15 cellular contexts compared by ENCODE assay signal in genomic region chr11:69902337-69902736, GRCh38.
DNase-seq lines count a peak whose midpoint lies in the region; ATAC-seq and TF ChIP-seq lines count a peak whose summit lies in the region.
"Had no signal": no experiment of that assay in that cellular context is flagged by ENCODE, and none has a peak within 500 bp of the region (broad histone marks: within the 10 kb centered on the region; RNA-seq: fewer than 3 reads in every experiment).

No MANE protein-coding gene starts in this region.

- no peak overlapping the region for H3K4me3 Mint-ChIP-seq in chondrocyte (ENCODE audit: unreplicated experiment)
- no peak overlapping the region for H3K4me3 Mint-ChIP-seq in activated T-helper 2 cell treated with anti-CD3 and anti-CD28 coated beads, Interferon-gamma antibody, Interleukin-2, Interleukin-4, amounts not matched to agents 10 μg/mL and 5 μg/mL and 100 μg/mL, durations not matched to agents 14 hours and 24 hours and 36 hours (ENCODE audit: low read depth)
- H3K4me3 Mint-ChIP-seq in activated CD4-positive, alpha-beta memory T cell treated with anti-CD3 and anti-CD28 coated beads, Interleukin-2, amount 10 ng/mL, durations not matched to agents 7 days and 5 days: no peak overlapping the region
- H3K4me3 Mint-ChIP-seq: CD4-positive, alpha-beta memory T cell; GM23338 had no signal

- no peak overlapping the region for H4K8ac ChIP-seq in IMR-90 (ENCODE audit: low read depth in 2 of 2, low read length in 2 of 2)
- H4K8ac ChIP-seq in neuronal stem cell (ENCODE audit: low read depth, low read length): no peak overlapping the region

- H3K56ac ChIP-seq in IMR-90 (ENCODE audit: extremely low read depth, insufficient read depth, low read length): no peak overlapping the region

- no peak for TF ChIP-seq RAD21 in IMR-90 (IDR thresholded peaks at IDR 0.05; ENCODE audit: low read length)

- H3K9ac ChIP-seq in BLaER1 (no peak overlapping the region), IMR-90 (ENCODE audit: low read depth, low read length) (no peak overlapping the region), neuronal stem cell (ENCODE audit: low read depth, low read length, poor library complexity) (no peak overlapping the region)

- no peaks in the 10 kb centered on the region for H3K36me3 ChIP-seq in BLaER1
- H3K36me3 ChIP-seq in IMR-90 (ENCODE audit: control insufficient read depth, insufficient read depth, low read length): no peaks in the 10 kb centered on the region
- H3K36me3 ChIP-seq in neuronal stem cell (replicated peaks in 1 of 2; ENCODE audit: control insufficient read depth in 2 of 2, insufficient read depth in 2 of 2, low read length in 2 of 2): no peaks in the 10 kb centered on the region
- H3K36me3 ChIP-seq in prostate gland: no peaks in the 10 kb centered on the region

- H4K20me1 ChIP-seq in BLaER1 (peaks cover 28% of the 10 kb centered on the region), IMR-90 (ENCODE audit: insufficient read depth, low read length) (no peaks in the 10 kb centered on the region)

- H4K5ac ChIP-seq in IMR-90 (ENCODE audit: low read depth, low read length): no peak overlapping the region

- intact Hi-C loops in IMR-90 (cut with micrococcal nuclease) (no loop called here), prostate gland (cut with DNase I) (no loop called here)
- intact Hi-C loops in activated T-helper 2 cell treated with anti-CD3 and anti-CD28 coated beads, Interferon-gamma antibody, Interleukin-2, Interleukin-4, amounts not matched to agents 10 μg/mL and 5 μg/mL and 100 μg/mL, durations not matched to agents 14 hours and 24 hours and 36 hours (cut with micrococcal nuclease): no loop called here

- H3K23ac ChIP-seq in IMR-90 (ENCODE audit: low read depth, low read length): no peak overlapping the region
- no peak overlapping the region for H3K23ac ChIP-seq in neuronal stem cell (ENCODE audit: low read depth, low read length, poor library complexity)

- no peak overlapping the region for H2BK12ac ChIP-seq in neuronal stem cell (ENCODE audit: low read length)

- CTCF ChIA-PET in IMR-90 (lab: Yijun Ruan, JAX): no interaction called here
- CTCF ChIA-PET in activated CD4-positive, alpha-beta memory T cell treated with anti-CD3 and anti-CD28 coated beads, Interleukin-2, amount 10 ng/mL, durations not matched to agents 7 days and 5 days (lab: Charles Lee): no interaction called here

- H2AK5ac ChIP-seq in IMR-90 (ENCODE audit: low read depth, low read length) (peak overlapping the region; percentile 73; the same call in 1 of the 2 replicates), neuronal stem cell (ENCODE audit: low read depth, low read length) (no peak overlapping the region)

- H2BK5ac ChIP-seq in IMR-90 (ENCODE audit: low read depth, low read length, poor library complexity, severe bottlenecking) (no peak overlapping the region), neuronal stem cell (ENCODE audit: low read length) (no peak overlapping the region)

- no TSS peak for BruUV-seq in IMR-90 (replicated peaks; lab: Mats Ljungman, UMichigan)

- H2BK15ac ChIP-seq in IMR-90 (ENCODE audit: low read depth, low read length) (no peak overlapping the region; the same call in 2 of the 3 replicates), neuronal stem cell (ENCODE audit: low read length) (peak overlapping the region; percentile 14)

- TF ChIP-seq POLR2A in IMR-90 (IDR thresholded peaks at IDR 0.05; ENCODE audit: low read depth, low read length): no peak
- no peak for TF ChIP-seq POLR2A in prostate gland (IDR thresholded peaks at IDR 0.05)

- H3K27me3 Mint-ChIP-seq in chondrocyte (ENCODE audit: low read depth): peaks cover 31% of the 10 kb centered on the region
- no peaks in the 10 kb centered on the region for H3K27me3 Mint-ChIP-seq in activated T-helper 2 cell treated with anti-CD3 and anti-CD28 coated beads, Interferon-gamma antibody, Interleukin-2, Interleukin-4, amounts not matched to agents 10 μg/mL and 5 μg/mL and 100 μg/mL, durations not matched to agents 14 hours and 24 hours and 36 hours (ENCODE audit: low read depth)
- H3K27me3 Mint-ChIP-seq in activated CD4-positive, alpha-beta memory T cell treated with anti-CD3 and anti-CD28 coated beads, Interleukin-2, amount 10 ng/mL, durations not matched to agents 7 days and 5 days: no peaks in the 10 kb centered on the region

- H3K4me1 ChIP-seq in BLaER1 (peaks cover 53% of the 10 kb centered on the region), IMR-90 (ENCODE audit: control insufficient read depth, insufficient read depth, low read length) (peaks cover 7% of the 10 kb centered on the region; the same call in 1 of the 2 replicates), neuronal stem cell (ENCODE audit: control insufficient read depth in 2 of 2, insufficient read depth in 1 of 2, low read depth in 1 of 2, low read length in 2 of 2) (peaks cover 0 to 3% of the 10 kb centered on the region in 2 donors), prostate gland (replicated peaks) (no peaks in the 10 kb centered on the region)

- H3K27me3 ChIP-seq in BLaER1: 0 out of 2 replicates have a peak, but pooled peaks cover 5% of the 10 kb centered on the region
- H3K27me3 ChIP-seq in IMR-90 (ENCODE audit: control insufficient read depth, insufficient read depth, low read length): peaks cover 3% of the 10 kb centered on the region; the same call in 1 of the 2 replicates
- no peaks in the 10 kb centered on the region for H3K27me3 ChIP-seq in neuronal stem cell (ENCODE audit: control insufficient read depth in 3 of 3, insufficient read depth in 3 of 3, low read depth in 1 of 3, low read length in 3 of 3)
- no peaks in the 10 kb centered on the region for H3K27me3 ChIP-seq in prostate gland (replicated peaks; ENCODE audit: insufficient read depth)

- H3K9me3 ChIP-seq in BLaER1 (no peaks in the 10 kb centered on the region), IMR-90 (ENCODE audit: control insufficient read depth, insufficient read depth, low read length) (peaks cover 2% of the 10 kb centered on the region; the same call in 1 of the 2 replicates), neuronal stem cell (replicated peaks in 1 of 2; ENCODE audit: control insufficient read depth in 2 of 2, insufficient read depth in 1 of 2, low read depth in 1 of 2, low read length in 2 of 2) (peaks cover 0 to 3% of the 10 kb centered on the region in 2 donors), prostate gland (no peaks in the 10 kb centered on the region)

- H3K18ac ChIP-seq in IMR-90 (ENCODE audit: low read depth, low read length): no peak overlapping the region
- no peak overlapping the region for H3K18ac ChIP-seq in neuronal stem cell (ENCODE audit: low read length)

- H4K91ac ChIP-seq in IMR-90 (ENCODE audit: insufficient read depth, low read depth, low read length): no peak overlapping the region
- H4K91ac ChIP-seq in neuronal stem cell (ENCODE audit: low read depth, low read length, poor library complexity): no peak overlapping the region

- H2BK120ac ChIP-seq in IMR-90 (ENCODE audit: low read depth, low read length) (no peak overlapping the region), neuronal stem cell (ENCODE audit: low read depth, low read length) (no peak overlapping the region)

- H3K79me1 ChIP-seq in IMR-90 (ENCODE audit: low read depth in 1 of 2, low read length in 2 of 2) (no peaks in the 10 kb centered on the region), neuronal stem cell (ENCODE audit: low read depth, low read length) (no peaks in the 10 kb centered on the region)

- H3K4ac ChIP-seq in IMR-90 (ENCODE audit: low read depth, low read length) (no peak overlapping the region), neuronal stem cell (ENCODE audit: low read length) (no peak overlapping the region)

- peak overlapping the region; percentile 87; the same call in 1 of the 2 replicates for H3K4me2 ChIP-seq in BLaER1
- H3K4me2 ChIP-seq in IMR-90 (ENCODE audit: low read depth, low read length): no peak overlapping the region
- no peak overlapping the region for H3K4me2 ChIP-seq in neuronal stem cell (ENCODE audit: insufficient read depth, low read length, poor library complexity, severe bottlenecking)
- H3K4me2 ChIP-seq: GM23338 had no signal

- no peak overlapping the region for H2AFZ ChIP-seq in IMR-90 (replicated peaks; ENCODE audit: low read length, poor library complexity)
- no peak overlapping the region for H2AFZ ChIP-seq in neuronal stem cell (ENCODE audit: low read length)
- H2AFZ ChIP-seq: GM23338 had no signal

- no peak overlapping the region for H2BK20ac ChIP-seq in IMR-90 (ENCODE audit: low read depth, low read length)

- H3K27ac ChIP-seq in BLaER1: no peak overlapping the region
- no peak overlapping the region for H3K27ac ChIP-seq in IMR-90 (ENCODE audit: insufficient read depth, low read length)
- no peak overlapping the region for H3K27ac ChIP-seq in neuronal stem cell (replicated peaks; ENCODE audit: low read length)
- no peak overlapping the region for H3K27ac ChIP-seq in prostate gland
- H3K27ac ChIP-seq: C4-2B had no signal

- dilution Hi-C loops in IMR-90 (cut with HindIII; ENCODE audit: low sequenced_read_pairs, unreplicated experiment): loop anchor here (25.0 kb wide), 1 partner anchor 260 kb away; no protein-coding TSS in a partner anchor

- DNase-seq in IMR-90 (no peak), chondrocyte (ENCODE audit: low spot score) (peak; percentile 35), neuronal stem cell (ENCODE audit: low spot score) (no peak), prostate gland (ENCODE audit: low spot score) (no peak)
- DNase-seq in activated T-helper 2 cell treated with anti-CD3 and anti-CD28 coated beads, Interferon-gamma antibody, Interleukin-2, Interleukin-4, amounts not matched to agents 10 μg/mL and 5 μg/mL and 100 μg/mL, durations not matched to agents 14 hours and 24 hours and 36 hours (ENCODE audit: low spot score): no peak
- no peak for DNase-seq in activated CD4-positive, alpha-beta memory T cell treated with anti-CD3 and anti-CD28 coated beads, Interleukin-2, amount 10 ng/mL, durations not matched to agents 7 days and 5 days
- DNase-seq: ACHN; CD4-positive, alpha-beta memory T cell; DMS79; H7 had no signal

- no peak overlapping the region for H3K27ac Mint-ChIP-seq in chondrocyte (ENCODE audit: unreplicated experiment)
- no peak overlapping the region for H3K27ac Mint-ChIP-seq in activated T-helper 2 cell treated with anti-CD3 and anti-CD28 coated beads, Interferon-gamma antibody, Interleukin-2, Interleukin-4, amounts not matched to agents 10 μg/mL and 5 μg/mL and 100 μg/mL, durations not matched to agents 14 hours and 24 hours and 36 hours
- no peak overlapping the region for H3K27ac Mint-ChIP-seq in activated CD4-positive, alpha-beta memory T cell treated with anti-CD3 and anti-CD28 coated beads, Interleukin-2, amount 10 ng/mL, durations not matched to agents 7 days and 5 days
- H3K27ac Mint-ChIP-seq: CD4-positive, alpha-beta memory T cell; GM23338 had no signal

- no peaks in the 10 kb centered on the region for H3K9me3 Mint-ChIP-seq in chondrocyte (ENCODE audit: low read depth)
- no peaks in the 10 kb centered on the region for H3K9me3 Mint-ChIP-seq in activated T-helper 2 cell treated with anti-CD3 and anti-CD28 coated beads, Interferon-gamma antibody, Interleukin-2, Interleukin-4, amounts not matched to agents 10 μg/mL and 5 μg/mL and 100 μg/mL, durations not matched to agents 14 hours and 24 hours and 36 hours
- H3K9me3 Mint-ChIP-seq in activated CD4-positive, alpha-beta memory T cell treated with anti-CD3 and anti-CD28 coated beads, Interleukin-2, amount 10 ng/mL, durations not matched to agents 7 days and 5 days: no peaks in the 10 kb centered on the region
- H3K9me3 Mint-ChIP-seq: CD4-positive, alpha-beta memory T cell had no signal

- H3K4me3 ChIP-seq in BLaER1 (no peak overlapping the region), IMR-90 (ENCODE audit: insufficient read depth, low read depth, low read length) (no peak overlapping the region), neuronal stem cell (ENCODE audit: low read length in 2 of 2) (no peak overlapping the region), prostate gland (no peak overlapping the region)
- H3K4me3 ChIP-seq: GM12878, GM23338 had no signal

- no peak for ATAC-seq in IMR-90 (ENCODE audit: low read depth)
- no peak for ATAC-seq in GM18519 (IDR thresholded peaks at IDR 0.05; ENCODE audit: low FRiP score, unreplicated experiment)
- ATAC-seq: GM12878, GM23338 had no signal

- peaks cover 9% of the 10 kb centered on the region for H3K4me1 Mint-ChIP-seq in chondrocyte (ENCODE audit: low read depth)
- no peaks in the 10 kb centered on the region for H3K4me1 Mint-ChIP-seq in activated T-helper 2 cell treated with anti-CD3 and anti-CD28 coated beads, Interferon-gamma antibody, Interleukin-2, Interleukin-4, amounts not matched to agents 10 μg/mL and 5 μg/mL and 100 μg/mL, durations not matched to agents 14 hours and 24 hours and 36 hours (ENCODE audit: low read depth)
- H3K4me1 Mint-ChIP-seq in activated CD4-positive, alpha-beta memory T cell treated with anti-CD3 and anti-CD28 coated beads, Interleukin-2, amount 10 ng/mL, durations not matched to agents 7 days and 5 days: no peaks in the 10 kb centered on the region
- H3K4me1 Mint-ChIP-seq: CD4-positive, alpha-beta memory T cell had no signal

- WGBS in IMR-90 (ENCODE audit: extremely low coverage in 2 of 2, insufficient read length in 1 of 2), 2 experiments: 79% methylated on average over 3 of the region's 12 CpGs; no CpG with 5 or more reads in 1 of the 2 experiments
- no CpG with 5 or more reads among the region's 12 CpGs for WGBS in neuronal stem cell (ENCODE audit: extremely low coverage in 2 of 2, insufficient read length in 2 of 2, insufficient replicate concordance in 1 of 2), 2 donors
- WGBS in prostate gland: 91% methylated on average over 12 of the region's 12 CpGs

- H3K9me1 ChIP-seq in IMR-90 (ENCODE audit: insufficient read depth, low read length): peaks cover 6% of the 10 kb centered on the region; the same call in 1 of the 2 replicates

- POLR2A ChIA-PET in IMR-90 (lab: Charles Lee; ENCODE audit: unreplicated experiment): no interaction called here
- POLR2A ChIA-PET in activated CD4-positive, alpha-beta memory T cell treated with anti-CD3 and anti-CD28 coated beads, Interleukin-2, amount 10 ng/mL, durations not matched to agents 7 days and 5 days (lab: Charles Lee): no interaction called here

- H3K36me3 Mint-ChIP-seq in chondrocyte (ENCODE audit: low read depth): no peaks in the 10 kb centered on the region
- no peaks in the 10 kb centered on the region for H3K36me3 Mint-ChIP-seq in activated T-helper 2 cell treated with anti-CD3 and anti-CD28 coated beads, Interferon-gamma antibody, Interleukin-2, Interleukin-4, amounts not matched to agents 10 μg/mL and 5 μg/mL and 100 μg/mL, durations not matched to agents 14 hours and 24 hours and 36 hours (ENCODE audit: low read depth)
- no peaks in the 10 kb centered on the region for H3K36me3 Mint-ChIP-seq in activated CD4-positive, alpha-beta memory T cell treated with anti-CD3 and anti-CD28 coated beads, Interleukin-2, amount 10 ng/mL, durations not matched to agents 7 days and 5 days (ENCODE audit: low read depth)
- H3K36me3 Mint-ChIP-seq: CD4-positive, alpha-beta memory T cell had no signal

- no peak overlapping the region for H3K14ac ChIP-seq in IMR-90 (replicated peaks; ENCODE audit: low read depth, low read length)
- H3K14ac ChIP-seq in neuronal stem cell (ENCODE audit: low read length): no peak overlapping the region

- TF ChIP-seq CTCF in IMR-90 (conservative IDR thresholded peaks at IDR 0.05; ENCODE audit: low read depth, low read length) (no peak), chondrocyte (IDR thresholded peaks at IDR 0.05) (no peak), prostate gland (IDR thresholded peaks at IDR 0.05) (no peak)

- in situ Hi-C loops in IMR-90 (cut with MboI; ENCODE audit: low sequenced_read_pairs): no loop called here

- H2AK9ac ChIP-seq in IMR-90 (replicated peaks; ENCODE audit: low read depth, low read length, poor library complexity): no peak overlapping the region
